1 cellular context compared by ENCODE assay signal in the genomic region with DNA sequence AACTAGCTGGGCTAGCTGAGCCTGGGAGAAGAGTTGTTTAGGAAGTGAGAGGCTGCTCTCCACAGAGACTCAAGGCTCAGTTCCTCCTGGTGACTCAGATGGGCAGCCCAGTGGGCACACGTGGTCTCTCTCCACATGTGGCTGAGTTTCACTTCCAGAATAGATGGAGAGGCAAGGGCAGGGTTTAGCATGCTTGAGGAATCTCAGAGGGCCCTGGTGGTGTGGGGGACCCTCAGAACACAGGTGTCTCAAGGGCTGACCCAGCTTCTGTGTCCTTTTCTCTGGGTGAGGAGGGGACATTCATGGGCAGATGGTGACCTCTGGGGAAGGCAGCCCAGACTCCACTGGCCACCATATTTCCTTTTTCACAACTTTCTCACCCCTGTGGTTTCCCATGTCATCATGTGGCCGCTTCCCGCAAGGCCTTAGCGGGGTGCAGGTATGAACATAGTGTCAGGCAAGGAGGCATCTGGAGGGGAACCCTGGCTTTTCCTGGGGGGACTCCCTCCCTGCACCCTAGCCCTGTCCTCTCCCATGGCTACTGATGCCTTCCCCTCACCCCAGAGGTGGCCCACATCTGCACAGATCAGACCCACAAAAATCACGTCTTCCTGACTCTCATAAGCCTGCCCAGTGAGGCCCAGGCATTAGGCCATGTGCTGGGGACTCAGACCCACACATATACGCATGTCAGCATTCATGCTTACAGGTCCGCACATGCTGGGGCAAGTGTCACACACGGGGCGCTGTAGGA.
TF ChIP-seq lines count a peak whose summit lies in the region.

No MANE protein-coding gene starts in this region.

TF ChIP-seq in GM12878, 131 proteins besides CTCF, POLR2A, EP300 and RAD21 (continued from another document and continues in another):
- TF ChIP-seq, protein P1, sequence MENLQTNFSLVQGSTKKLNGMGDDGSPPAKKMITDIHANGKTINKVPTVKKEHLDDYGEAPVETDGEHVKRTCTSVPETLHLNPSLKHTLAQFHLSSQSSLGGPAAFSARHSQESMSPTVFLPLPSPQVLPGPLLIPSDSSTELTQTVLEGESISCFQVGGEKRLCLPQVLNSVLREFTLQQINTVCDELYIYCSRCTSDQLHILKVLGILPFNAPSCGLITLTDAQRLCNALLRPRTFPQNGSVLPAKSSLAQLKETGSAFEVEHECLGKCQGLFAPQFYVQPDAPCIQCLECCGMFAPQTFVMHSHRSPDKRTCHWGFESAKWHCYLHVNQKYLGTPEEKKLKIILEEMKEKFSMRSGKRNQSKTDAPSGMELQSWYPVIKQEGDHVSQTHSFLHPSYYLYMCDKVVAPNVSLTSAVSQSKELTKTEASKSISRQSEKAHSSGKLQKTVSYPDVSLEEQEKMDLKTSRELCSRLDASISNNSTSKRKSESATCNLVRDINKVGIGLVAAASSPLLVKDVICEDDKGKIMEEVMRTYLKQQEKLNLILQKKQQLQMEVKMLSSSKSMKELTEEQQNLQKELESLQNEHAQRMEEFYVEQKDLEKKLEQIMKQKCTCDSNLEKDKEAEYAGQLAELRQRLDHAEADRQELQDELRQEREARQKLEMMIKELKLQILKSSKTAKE (IDR thresholded peaks at IDR 0.05; ENCODE audit: low read depth, poor library complexity, severe bottlenecking): peak; percentile 81
- TF ChIP-seq PML (IDR thresholded peaks at IDR 0.05; ENCODE audit: low read length) (0 out of 2 replicates have a peak, but pooled peaks have one; percentile 70), STAT1 (conservative IDR thresholded peaks at IDR 0.05) (no peak), EGR1 (IDR thresholded peaks at IDR 0.05; ENCODE audit: borderline replicate concordance in 1 of 2, low read depth in 2 of 2, low read length in 2 of 2) (peak in 1 of 2 experiments; percentile 83; a peak in 2 of 3 replicates), POLR2AphosphoS2 (IDR thresholded peaks at IDR 0.05; ENCODE audit: low read depth, low read length) (no peak), WRNIP1 (IDR thresholded peaks at IDR 0.05; ENCODE audit: borderline replicate concordance, low read depth, low read length) (no peak), BACH1 (IDR thresholded peaks at IDR 0.05; ENCODE audit: borderline replicate concordance) (peak; percentile 87; the same call in 1 of the 2 replicates), MTA3 (IDR thresholded peaks at IDR 0.05; ENCODE audit: borderline replicate concordance, low read length) (peak; percentile 93; the same call in 1 of the 2 replicates), BHLHE40 (IDR thresholded peaks at IDR 0.05; ENCODE audit: borderline replicate concordance in 1 of 2, low read depth in 2 of 2, low read length in 1 of 2) (peak; percentile 74 to 81), SMAD1 (IDR thresholded peaks at IDR 0.05; ENCODE audit: low read depth, partially characterized antibody) (no peak), YBX1 (IDR thresholded peaks at IDR 0.05) (no peak), RB1 (IDR thresholded peaks at IDR 0.05; ENCODE audit: borderline replicate concordance) (no peak), KDM1A (IDR thresholded peaks at IDR 0.05; ENCODE audit: borderline replicate concordance) (no peak), RUNX3 (IDR thresholded peaks at IDR 0.05; ENCODE audit: low read length) (peak; percentile 88), TBL1XR1 (IDR thresholded peaks at IDR 0.05; ENCODE audit: low read depth, low read length) (peak; percentile 79; the same call in 1 of the 2 replicates), BMI1 (IDR thresholded peaks at IDR 0.05; ENCODE audit: borderline replicate concordance) (peak; percentile 64; the same call in 1 of the 2 replicates), TCF12 (IDR thresholded peaks at IDR 0.05; ENCODE audit: low read depth, low read length) (peak; percentile 83)
- TF ChIP-seq, protein P2, sequence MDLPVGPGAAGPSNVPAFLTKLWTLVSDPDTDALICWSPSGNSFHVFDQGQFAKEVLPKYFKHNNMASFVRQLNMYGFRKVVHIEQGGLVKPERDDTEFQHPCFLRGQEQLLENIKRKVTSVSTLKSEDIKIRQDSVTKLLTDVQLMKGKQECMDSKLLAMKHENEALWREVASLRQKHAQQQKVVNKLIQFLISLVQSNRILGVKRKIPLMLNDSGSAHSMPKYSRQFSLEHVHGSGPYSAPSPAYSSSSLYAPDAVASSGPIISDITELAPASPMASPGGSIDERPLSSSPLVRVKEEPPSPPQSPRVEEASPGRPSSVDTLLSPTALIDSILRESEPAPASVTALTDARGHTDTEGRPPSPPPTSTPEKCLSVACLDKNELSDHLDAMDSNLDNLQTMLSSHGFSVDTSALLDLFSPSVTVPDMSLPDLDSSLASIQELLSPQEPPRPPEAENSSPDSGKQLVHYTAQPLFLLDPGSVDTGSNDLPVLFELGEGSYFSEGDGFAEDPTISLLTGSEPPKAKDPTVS (IDR thresholded peaks at IDR 0.05; ENCODE audit: low read depth, low read length): no peak
- TF ChIP-seq, protein P3, sequence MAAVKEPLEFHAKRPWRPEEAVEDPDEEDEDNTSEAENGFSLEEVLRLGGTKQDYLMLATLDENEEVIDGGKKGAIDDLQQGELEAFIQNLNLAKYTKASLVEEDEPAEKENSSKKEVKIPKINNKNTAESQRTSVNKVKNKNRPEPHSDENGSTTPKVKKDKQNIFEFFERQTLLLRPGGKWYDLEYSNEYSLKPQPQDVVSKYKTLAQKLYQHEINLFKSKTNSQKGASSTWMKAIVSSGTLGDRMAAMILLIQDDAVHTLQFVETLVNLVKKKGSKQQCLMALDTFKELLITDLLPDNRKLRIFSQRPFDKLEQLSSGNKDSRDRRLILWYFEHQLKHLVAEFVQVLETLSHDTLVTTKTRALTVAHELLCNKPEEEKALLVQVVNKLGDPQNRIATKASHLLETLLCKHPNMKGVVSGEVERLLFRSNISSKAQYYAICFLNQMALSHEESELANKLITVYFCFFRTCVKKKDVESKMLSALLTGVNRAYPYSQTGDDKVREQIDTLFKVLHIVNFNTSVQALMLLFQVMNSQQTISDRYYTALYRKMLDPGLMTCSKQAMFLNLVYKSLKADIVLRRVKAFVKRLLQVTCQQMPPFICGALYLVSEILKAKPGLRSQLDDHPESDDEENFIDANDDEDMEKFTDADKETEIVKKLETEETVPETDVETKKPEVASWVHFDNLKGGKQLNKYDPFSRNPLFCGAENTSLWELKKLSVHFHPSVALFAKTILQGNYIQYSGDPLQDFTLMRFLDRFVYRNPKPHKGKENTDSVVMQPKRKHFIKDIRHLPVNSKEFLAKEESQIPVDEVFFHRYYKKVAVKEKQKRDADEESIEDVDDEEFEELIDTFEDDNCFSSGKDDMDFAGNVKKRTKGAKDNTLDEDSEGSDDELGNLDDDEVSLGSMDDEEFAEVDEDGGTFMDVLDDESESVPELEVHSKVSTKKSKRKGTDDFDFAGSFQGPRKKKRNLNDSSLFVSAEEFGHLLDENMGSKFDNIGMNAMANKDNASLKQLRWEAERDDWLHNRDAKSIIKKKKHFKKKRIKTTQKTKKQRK (IDR thresholded peaks at IDR 0.05; ENCODE audit: low read depth, low read length): no peak
- TF ChIP-seq, protein P4, sequence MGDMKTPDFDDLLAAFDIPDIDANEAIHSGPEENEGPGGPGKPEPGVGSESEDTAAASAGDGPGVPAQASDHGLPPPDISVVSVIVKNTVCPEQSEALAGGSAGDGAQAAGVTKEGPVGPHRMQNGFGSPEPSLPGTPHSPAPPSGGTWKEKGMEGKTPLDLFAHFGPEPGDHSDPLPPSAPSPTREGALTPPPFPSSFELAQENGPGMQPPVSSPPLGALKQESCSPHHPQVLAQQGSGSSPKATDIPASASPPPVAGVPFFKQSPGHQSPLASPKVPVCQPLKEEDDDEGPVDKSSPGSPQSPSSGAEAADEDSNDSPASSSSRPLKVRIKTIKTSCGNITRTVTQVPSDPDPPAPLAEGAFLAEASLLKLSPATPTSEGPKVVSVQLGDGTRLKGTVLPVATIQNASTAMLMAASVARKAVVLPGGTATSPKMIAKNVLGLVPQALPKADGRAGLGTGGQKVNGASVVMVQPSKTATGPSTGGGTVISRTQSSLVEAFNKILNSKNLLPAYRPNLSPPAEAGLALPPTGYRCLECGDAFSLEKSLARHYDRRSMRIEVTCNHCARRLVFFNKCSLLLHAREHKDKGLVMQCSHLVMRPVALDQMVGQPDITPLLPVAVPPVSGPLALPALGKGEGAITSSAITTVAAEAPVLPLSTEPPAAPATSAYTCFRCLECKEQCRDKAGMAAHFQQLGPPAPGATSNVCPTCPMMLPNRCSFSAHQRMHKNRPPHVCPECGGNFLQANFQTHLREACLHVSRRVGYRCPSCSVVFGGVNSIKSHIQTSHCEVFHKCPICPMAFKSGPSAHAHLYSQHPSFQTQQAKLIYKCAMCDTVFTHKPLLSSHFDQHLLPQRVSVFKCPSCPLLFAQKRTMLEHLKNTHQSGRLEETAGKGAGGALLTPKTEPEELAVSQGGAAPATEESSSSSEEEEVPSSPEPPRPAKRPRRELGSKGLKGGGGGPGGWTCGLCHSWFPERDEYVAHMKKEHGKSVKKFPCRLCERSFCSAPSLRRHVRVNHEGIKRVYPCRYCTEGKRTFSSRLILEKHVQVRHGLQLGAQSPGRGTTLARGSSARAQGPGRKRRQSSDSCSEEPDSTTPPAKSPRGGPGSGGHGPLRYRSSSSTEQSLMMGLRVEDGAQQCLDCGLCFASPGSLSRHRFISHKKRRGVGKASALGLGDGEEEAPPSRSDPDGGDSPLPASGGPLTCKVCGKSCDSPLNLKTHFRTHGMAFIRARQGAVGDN (IDR thresholded peaks at IDR 0.05): peak; percentile 30; the same call in 1 of the 2 replicates
- TF ChIP-seq, protein P5, sequence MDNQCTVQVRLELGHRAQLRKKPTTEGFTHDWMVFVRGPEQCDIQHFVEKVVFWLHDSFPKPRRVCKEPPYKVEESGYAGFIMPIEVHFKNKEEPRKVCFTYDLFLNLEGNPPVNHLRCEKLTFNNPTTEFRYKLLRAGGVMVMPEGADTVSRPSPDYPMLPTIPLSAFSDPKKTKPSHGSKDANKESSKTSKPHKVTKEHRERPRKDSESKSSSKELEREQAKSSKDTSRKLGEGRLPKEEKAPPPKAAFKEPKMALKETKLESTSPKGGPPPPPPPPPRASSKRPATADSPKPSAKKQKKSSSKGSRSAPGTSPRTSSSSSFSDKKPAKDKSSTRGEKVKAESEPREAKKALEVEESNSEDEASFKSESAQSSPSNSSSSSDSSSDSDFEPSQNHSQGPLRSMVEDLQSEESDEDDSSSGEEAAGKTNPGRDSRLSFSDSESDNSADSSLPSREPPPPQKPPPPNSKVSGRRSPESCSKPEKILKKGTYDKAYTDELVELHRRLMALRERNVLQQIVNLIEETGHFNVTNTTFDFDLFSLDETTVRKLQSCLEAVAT (IDR thresholded peaks at IDR 0.05): 0 out of 2 replicates have a peak, but pooled peaks have one; percentile 29
- TF ChIP-seq, protein P6, sequence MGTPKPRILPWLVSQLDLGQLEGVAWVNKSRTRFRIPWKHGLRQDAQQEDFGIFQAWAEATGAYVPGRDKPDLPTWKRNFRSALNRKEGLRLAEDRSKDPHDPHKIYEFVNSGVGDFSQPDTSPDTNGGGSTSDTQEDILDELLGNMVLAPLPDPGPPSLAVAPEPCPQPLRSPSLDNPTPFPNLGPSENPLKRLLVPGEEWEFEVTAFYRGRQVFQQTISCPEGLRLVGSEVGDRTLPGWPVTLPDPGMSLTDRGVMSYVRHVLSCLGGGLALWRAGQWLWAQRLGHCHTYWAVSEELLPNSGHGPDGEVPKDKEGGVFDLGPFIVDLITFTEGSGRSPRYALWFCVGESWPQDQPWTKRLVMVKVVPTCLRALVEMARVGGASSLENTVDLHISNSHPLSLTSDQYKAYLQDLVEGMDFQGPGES (IDR thresholded peaks at IDR 0.05): no peak
- TF ChIP-seq, protein P7, sequence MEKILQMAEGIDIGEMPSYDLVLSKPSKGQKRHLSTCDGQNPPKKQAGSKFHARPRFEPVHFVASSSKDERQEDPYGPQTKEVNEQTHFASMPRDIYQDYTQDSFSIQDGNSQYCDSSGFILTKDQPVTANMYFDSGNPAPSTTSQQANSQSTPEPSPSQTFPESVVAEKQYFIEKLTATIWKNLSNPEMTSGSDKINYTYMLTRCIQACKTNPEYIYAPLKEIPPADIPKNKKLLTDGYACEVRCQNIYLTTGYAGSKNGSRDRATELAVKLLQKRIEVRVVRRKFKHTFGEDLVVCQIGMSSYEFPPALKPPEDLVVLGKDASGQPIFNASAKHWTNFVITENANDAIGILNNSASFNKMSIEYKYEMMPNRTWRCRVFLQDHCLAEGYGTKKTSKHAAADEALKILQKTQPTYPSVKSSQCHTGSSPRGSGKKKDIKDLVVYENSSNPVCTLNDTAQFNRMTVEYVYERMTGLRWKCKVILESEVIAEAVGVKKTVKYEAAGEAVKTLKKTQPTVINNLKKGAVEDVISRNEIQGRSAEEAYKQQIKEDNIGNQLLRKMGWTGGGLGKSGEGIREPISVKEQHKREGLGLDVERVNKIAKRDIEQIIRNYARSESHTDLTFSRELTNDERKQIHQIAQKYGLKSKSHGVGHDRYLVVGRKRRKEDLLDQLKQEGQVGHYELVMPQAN (conservative IDR thresholded peaks at IDR 0.05): no peak
- TF ChIP-seq, protein P8, sequence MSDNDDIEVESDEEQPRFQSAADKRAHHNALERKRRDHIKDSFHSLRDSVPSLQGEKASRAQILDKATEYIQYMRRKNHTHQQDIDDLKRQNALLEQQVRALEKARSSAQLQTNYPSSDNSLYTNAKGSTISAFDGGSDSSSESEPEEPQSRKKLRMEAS (IDR thresholded peaks at IDR 0.05; ENCODE audit: low read depth, low read length): peak; percentile 91; the same call in 1 of the 2 replicates
- TF ChIP-seq, protein P9, sequence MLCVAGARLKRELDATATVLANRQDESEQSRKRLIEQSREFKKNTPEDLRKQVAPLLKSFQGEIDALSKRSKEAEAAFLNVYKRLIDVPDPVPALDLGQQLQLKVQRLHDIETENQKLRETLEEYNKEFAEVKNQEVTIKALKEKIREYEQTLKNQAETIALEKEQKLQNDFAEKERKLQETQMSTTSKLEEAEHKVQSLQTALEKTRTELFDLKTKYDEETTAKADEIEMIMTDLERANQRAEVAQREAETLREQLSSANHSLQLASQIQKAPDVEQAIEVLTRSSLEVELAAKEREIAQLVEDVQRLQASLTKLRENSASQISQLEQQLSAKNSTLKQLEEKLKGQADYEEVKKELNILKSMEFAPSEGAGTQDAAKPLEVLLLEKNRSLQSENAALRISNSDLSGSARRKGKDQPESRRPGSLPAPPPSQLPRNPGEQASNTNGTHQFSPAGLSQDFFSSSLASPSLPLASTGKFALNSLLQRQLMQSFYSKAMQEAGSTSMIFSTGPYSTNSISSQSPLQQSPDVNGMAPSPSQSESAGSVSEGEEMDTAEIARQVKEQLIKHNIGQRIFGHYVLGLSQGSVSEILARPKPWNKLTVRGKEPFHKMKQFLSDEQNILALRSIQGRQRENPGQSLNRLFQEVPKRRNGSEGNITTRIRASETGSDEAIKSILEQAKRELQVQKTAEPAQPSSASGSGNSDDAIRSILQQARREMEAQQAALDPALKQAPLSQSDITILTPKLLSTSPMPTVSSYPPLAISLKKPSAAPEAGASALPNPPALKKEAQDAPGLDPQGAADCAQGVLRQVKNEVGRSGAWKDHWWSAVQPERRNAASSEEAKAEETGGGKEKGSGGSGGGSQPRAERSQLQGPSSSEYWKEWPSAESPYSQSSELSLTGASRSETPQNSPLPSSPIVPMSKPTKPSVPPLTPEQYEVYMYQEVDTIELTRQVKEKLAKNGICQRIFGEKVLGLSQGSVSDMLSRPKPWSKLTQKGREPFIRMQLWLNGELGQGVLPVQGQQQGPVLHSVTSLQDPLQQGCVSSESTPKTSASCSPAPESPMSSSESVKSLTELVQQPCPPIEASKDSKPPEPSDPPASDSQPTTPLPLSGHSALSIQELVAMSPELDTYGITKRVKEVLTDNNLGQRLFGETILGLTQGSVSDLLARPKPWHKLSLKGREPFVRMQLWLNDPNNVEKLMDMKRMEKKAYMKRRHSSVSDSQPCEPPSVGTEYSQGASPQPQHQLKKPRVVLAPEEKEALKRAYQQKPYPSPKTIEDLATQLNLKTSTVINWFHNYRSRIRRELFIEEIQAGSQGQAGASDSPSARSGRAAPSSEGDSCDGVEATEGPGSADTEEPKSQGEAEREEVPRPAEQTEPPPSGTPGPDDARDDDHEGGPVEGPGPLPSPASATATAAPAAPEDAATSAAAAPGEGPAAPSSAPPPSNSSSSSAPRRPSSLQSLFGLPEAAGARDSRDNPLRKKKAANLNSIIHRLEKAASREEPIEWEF (IDR thresholded peaks at IDR 0.05; ENCODE audit: insufficient replicate concordance, low read depth, low read length): peak; percentile 48
